Comparison of ENCODE assay signal across 21 cellular contexts in the genomic region with DNA sequence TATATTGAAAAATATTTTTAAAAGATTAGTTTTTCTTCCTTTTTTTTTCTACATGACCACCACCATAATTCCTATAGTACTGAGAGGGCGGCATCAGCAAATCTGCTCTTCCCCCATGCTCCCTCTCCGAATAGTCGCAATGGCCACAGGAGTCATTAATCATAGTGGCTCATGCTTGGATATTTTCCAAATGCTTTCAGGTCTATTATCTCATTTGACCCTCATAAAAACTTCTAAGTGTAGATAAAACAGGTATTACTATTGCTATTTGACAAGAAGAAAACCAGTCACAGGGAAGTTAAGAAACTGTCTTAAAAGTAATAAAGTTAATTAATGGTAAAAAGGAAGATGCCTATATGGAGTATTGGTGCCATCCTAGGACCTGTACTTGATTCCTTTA.
"Had no signal": no experiment of that assay in that cellular context is flagged by ENCODE, and none has a peak within 500 bp of the region (broad histone marks: within the 10 kb centered on the region; RNA-seq: fewer than 3 reads in every experiment).

No MANE protein-coding gene starts in this region.

- H3K36me3 ChIP-seq: esophagus muscularis mucosa, gastroesophageal sphincter, heart right ventricle, left lung, lower lobe of right lung had no signal

- H3K27me3 ChIP-seq: esophagus muscularis mucosa, foreskin keratinocyte, left lung had no signal

- H3K4me1 ChIP-seq: esophagus muscularis mucosa, gastroesophageal sphincter, heart right ventricle, left lung, lower lobe of right lung had no signal

- H3K4me3 ChIP-seq: coronary artery, dorsolateral prefrontal cortex, esophagus muscularis mucosa, gastroesophageal sphincter, heart right ventricle, left lung, lower lobe of right lung had no signal

- DNase-seq: dermis blood vessel endothelial cell; dorsolateral prefrontal cortex; effector CD4-positive, alpha-beta T cell; effector memory CD4-positive, alpha-beta T cell; foreskin keratinocyte; head of caudate nucleus; heart right ventricle; hippocampal formation; left cardiac atrium; left lung; left ventricle myocardium superior; lower lobe of right lung; mesenchymal stem cell; midbrain had no signal

- H3K27ac ChIP-seq: coronary artery, dorsolateral prefrontal cortex, esophagus muscularis mucosa, foreskin keratinocyte, gastroesophageal sphincter, heart right ventricle, left lung, lower lobe of right lung had no signal

- H3K9me3 ChIP-seq: left lung had no signal

- FAIRE-seq: colon, endothelial cell of umbilical vein, islet of Langerhans, keratinocyte had no signal
